ENCODE assay signal across 12 cellular contexts in the genomic region with DNA sequence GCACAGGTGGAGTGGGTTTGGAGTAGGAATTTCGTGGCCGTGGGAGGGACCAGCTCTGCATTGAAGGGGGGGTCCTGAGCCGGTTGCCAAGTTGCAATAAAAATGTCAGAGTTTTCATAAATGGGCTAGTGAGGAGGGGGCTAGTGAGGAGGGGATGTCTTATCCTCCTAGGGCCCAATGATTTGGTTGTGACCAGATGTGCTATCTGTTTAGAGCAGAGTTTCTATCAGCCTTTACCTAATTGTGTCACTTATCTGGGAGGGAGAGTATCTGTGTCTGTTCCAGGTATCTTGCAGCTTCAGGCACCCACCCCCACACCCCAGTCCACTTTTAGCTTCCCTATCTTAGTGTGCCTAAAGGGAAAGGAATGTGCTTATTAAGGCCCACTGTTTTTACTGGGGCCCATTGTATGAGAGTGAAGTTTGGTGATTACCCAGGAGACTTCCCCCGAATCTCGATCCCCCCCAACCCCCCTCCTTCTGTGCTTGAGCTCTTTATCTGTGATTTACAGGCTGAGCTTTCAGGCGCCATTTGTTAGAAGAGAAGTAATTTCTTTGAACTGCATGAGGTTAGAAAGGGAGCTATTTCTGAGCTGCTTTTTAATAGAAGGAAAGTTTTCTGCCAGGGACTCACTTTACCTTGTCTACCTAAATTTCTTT. TPM values are rescaled to one million over a fixed set of nuclear protein-coding genes. Genes with fewer than 3 reads are reported as not detected.
DNase-seq lines count a peak whose midpoint lies in the region; ATAC-seq and TF ChIP-seq lines count a peak whose summit lies in the region.
"Had no signal": no experiment of that assay in that cellular context is flagged by ENCODE, and none has a peak within 500 bp of the region (broad histone marks: within the 10 kb centered on the region; RNA-seq: fewer than 3 reads in every experiment).

No MANE protein-coding gene starts in this region.

- ATAC-seq in lung (ENCODE audit: insufficient read depth, low FRiP score), result no peak
- ATAC-seq in GM18517 (IDR thresholded peaks at IDR 0.05; ENCODE audit: unreplicated experiment), result no peak
- no peak for ATAC-seq in GM21367 (IDR thresholded peaks at IDR 0.05; ENCODE audit: unreplicated experiment)
- no peak for ATAC-seq in GM18520 (IDR thresholded peaks at IDR 0.05; ENCODE audit: unreplicated experiment)

- H3K27me3 ChIP-seq in KMS-11 (ENCODE audit: insufficient read depth, low read depth) (no peaks in the 10 kb centered on the region), lung (ENCODE audit: control insufficient read depth, insufficient read depth) (no peaks in the 10 kb centered on the region)
- H3K27me3 ChIP-seq: adrenal gland, MG63 had no signal

- no peaks in the 10 kb centered on the region for H4K20me1 ChIP-seq in KMS-11 (ENCODE audit: insufficient read depth)

- peak overlapping the region; percentile 48 for H3K4me3 Mint-ChIP-seq in activated T-helper 1 cell treated with anti-CD3 and anti-CD28 coated beads, Interleukin-12 subunit alpha, Interleukin-12 subunit beta, Interleukin-2, Interleukin-4 antibody, amounts not matched to agents 30 ng/mL and 10 ng/mL and 1 ng/mL, durations not matched to agents 14 hours and 24 hours and 36 hours

- DNase-seq in CMK (ENCODE audit: low read depth) (peak; percentile 83), lung (ENCODE audit: low spot score) (peak; percentile 16), NCI-H1930 (lab: John Stamatoyannopoulos, UW) (no peak)
- no peak for DNase-seq in activated T-helper 1 cell treated with anti-CD3 and anti-CD28 coated beads, Interleukin-12 subunit alpha, Interleukin-12 subunit beta, Interleukin-2, Interleukin-4 antibody, amounts not matched to agents 30 ng/mL and 10 ng/mL and 1 ng/mL, durations not matched to agents 14 hours and 24 hours and 36 hours (ENCODE audit: low spot score)
- DNase-seq: MG63; stimulated activated CD4-positive, alpha-beta T cell treated with anti-CD3 and anti-CD28 coated beads, Interleukin-4, amount 100 ng/mL, for 4 hours had no signal

- H3K36me3 Mint-ChIP-seq in activated T-helper 1 cell treated with anti-CD3 and anti-CD28 coated beads, Interleukin-12 subunit alpha, Interleukin-12 subunit beta, Interleukin-2, Interleukin-4 antibody, amounts not matched to agents 30 ng/mL and 10 ng/mL and 1 ng/mL, durations not matched to agents 14 hours and 24 hours and 36 hours (ENCODE audit: low read depth), result peaks cover 38% of the 10 kb centered on the region

- intact Hi-C loops in activated T-helper 1 cell treated with anti-CD3 and anti-CD28 coated beads, Interleukin-12 subunit alpha, Interleukin-12 subunit beta, Interleukin-2, Interleukin-4 antibody, amounts not matched to agents 30 ng/mL and 10 ng/mL and 1 ng/mL, durations not matched to agents 14 hours and 24 hours and 36 hours (cut with micrococcal nuclease), result loop anchor here (2.0 to 5.0 kb wide), 3 partner anchors 39 to 289 kb away; no protein-coding TSS in a partner anchor

- H3K36me3 ChIP-seq in KMS-11 (ENCODE audit: insufficient read depth) (no peaks in the 10 kb centered on the region), lung (ENCODE audit: control insufficient read depth in 2 of 2, insufficient read depth in 2 of 2, low read length in 2 of 2) (no peaks in the 10 kb centered on the region)
- H3K36me3 ChIP-seq: adrenal gland, MG63 had no signal

- H3K4me1 ChIP-seq in KMS-11 (ENCODE audit: low read depth, poor library complexity, severe bottlenecking) (peaks cover 96% of the 10 kb centered on the region), lung (ENCODE audit: control insufficient read depth in 2 of 2, insufficient read depth in 2 of 2, low read length in 2 of 2) (peaks cover 10 to 12% of the 10 kb centered on the region in 2 donors)
- H3K4me1 ChIP-seq: parathyroid adenoma had no signal

- TF ChIP-seq CTCF in KMS-11 (conservative IDR thresholded peaks at IDR 0.05; ENCODE audit: low read depth, low read length) (no peak), lung (IDR thresholded peaks at IDR 0.05; ENCODE audit: control extremely low read depth, extremely low read depth) (no peak)

- no peak overlapping the region for H3K9ac ChIP-seq in KMS-11
- H3K9ac ChIP-seq: parathyroid adenoma had no signal

- 62 to 76% methylated on average over 6 of the region's 6 CpGs for whole genome bisulfite sequencing in lung, 2 donors

- no peaks in the 10 kb centered on the region for H3K27me3 Mint-ChIP-seq in activated T-helper 1 cell treated with anti-CD3 and anti-CD28 coated beads, Interleukin-12 subunit alpha, Interleukin-12 subunit beta, Interleukin-2, Interleukin-4 antibody, amounts not matched to agents 30 ng/mL and 10 ng/mL and 1 ng/mL, durations not matched to agents 14 hours and 24 hours and 36 hours (ENCODE audit: insufficient read depth)

- H3K27ac Mint-ChIP-seq in activated T-helper 1 cell treated with anti-CD3 and anti-CD28 coated beads, Interleukin-12 subunit alpha, Interleukin-12 subunit beta, Interleukin-2, Interleukin-4 antibody, amounts not matched to agents 30 ng/mL and 10 ng/mL and 1 ng/mL, durations not matched to agents 14 hours and 24 hours and 36 hours, result peak overlapping the region; percentile 69

- H3K4me3 ChIP-seq in KMS-11 (IDR thresholded peaks at IDR 0.05; ENCODE audit: insufficient read depth, low read depth, low read length) (no peak overlapping the region), lung (no peak overlapping the region)
- H3K4me3 ChIP-seq: adrenal gland, MG63 had no signal

- H3K4me2 ChIP-seq in KMS-11, result peak overlapping the region; percentile 69

- H3K27ac ChIP-seq in KMS-11 (peak overlapping the region; percentile 41; the same call in 1 of the 2 replicates), lung (ENCODE audit: low read depth in 1 of 2, low read length in 1 of 2) (peak overlapping the region in 1 of 2 donors; percentile 49)
- H3K27ac ChIP-seq: parathyroid adenoma had no signal

- H3K79me2 ChIP-seq in KMS-11 (ENCODE audit: insufficient read depth, low read depth), result no peaks in the 10 kb centered on the region
- H3K79me2 ChIP-seq: parathyroid adenoma had no signal

- H3K9me3 ChIP-seq in lung (ENCODE audit: control insufficient read depth in 2 of 2, insufficient read depth in 1 of 2, low read length in 1 of 2), result no peaks in the 10 kb centered on the region
- H3K9me3 ChIP-seq: adrenal gland, MG63 had no signal

- no peak overlapping the region for H2AFZ ChIP-seq in KMS-11 (ENCODE audit: low read depth)
- H2AFZ ChIP-seq: parathyroid adenoma had no signal

- H3K9me3 Mint-ChIP-seq in activated T-helper 1 cell treated with anti-CD3 and anti-CD28 coated beads, Interleukin-12 subunit alpha, Interleukin-12 subunit beta, Interleukin-2, Interleukin-4 antibody, amounts not matched to agents 30 ng/mL and 10 ng/mL and 1 ng/mL, durations not matched to agents 14 hours and 24 hours and 36 hours, result peaks cover 20% of the 10 kb centered on the region

- H3K4me1 Mint-ChIP-seq in activated T-helper 1 cell treated with anti-CD3 and anti-CD28 coated beads, Interleukin-12 subunit alpha, Interleukin-12 subunit beta, Interleukin-2, Interleukin-4 antibody, amounts not matched to agents 30 ng/mL and 10 ng/mL and 1 ng/mL, durations not matched to agents 14 hours and 24 hours and 36 hours (ENCODE audit: low read depth), result peaks cover 86% of the 10 kb centered on the region

RNA-seq across cellular contexts. Expression of gene PPCDC, which starts 42.6 kb away (rescaled TPM):
- total RNA-seq in activated T-helper 1 cell treated with anti-CD3 and anti-CD28 coated beads, Interleukin-12 subunit alpha, Interleukin-12 subunit beta, Interleukin-2, Interleukin-4 antibody, amounts not matched to agents 30 ng/mL and 10 ng/mL and 1 ng/mL, durations not matched to agents 14 hours and 24 hours and 36 hours, result 25.0 and 27.1 TPM in 2 replicates
- 10 to 100 TPM; 12.8 to 19.2 TPM for total RNA-seq in lung
- polyA plus RNA-seq in lung, result 10 to 100 TPM; 22.5 to 23.8 TPM

Comparison
In these comparisons a context has a peak if more than half of its experiments do, and no peak if none do; other contexts are left out.
1. DNase-seq: peak in CMK (single experiment) and lung (single experiment); none in activated T-helper 1 cell treated with anti-CD3 and anti-CD28 coated beads, Interleukin-12 subunit alpha, Interleukin-12 subunit beta, Interleukin-2, Interleukin-4 antibody, amounts not matched to agents 30 ng/mL and 10 ng/mL and 1 ng/mL, durations not matched to agents 14 hours and 24 hours and 36 hours (single experiment) and NCI-H1930 (0 of 2).